ENCODE assay signal across 10 cellular contexts in genomic region chr1:16639091-16640031, GRCh38. TPM values are rescaled to one million over a fixed set of nuclear protein-coding genes. Genes with fewer than 3 reads are reported as not detected.
A peak's percentile ranks its signal among the peaks of the same experiment; 100 is the strongest.
DNase-seq lines count a peak whose midpoint lies in the region; ATAC-seq, FAIRE-seq and TF ChIP-seq lines count a peak whose summit lies in the region.
"Not testable (repeated sequence)": the region's sequence is repeated elsewhere in the genome, so short reads cannot be mapped to it uniquely, and the experiment has no call there.
"Had no signal": no experiment of that assay in that cellular context is flagged by ENCODE, and none has a peak within 500 bp of the region (broad histone marks: within the 10 kb centered on the region; RNA-seq: fewer than 3 reads in every experiment).

No MANE protein-coding gene starts in this region.

- not testable (repeated sequence) for H3K4me1 Mint-ChIP-seq in activated CD4-positive, alpha-beta T cell treated with anti-CD3 and anti-CD28 coated beads, Interleukin-2, amount 10 ng/mL, durations not matched to agents 7 days and 5 days; natural killer cell treated with Interleukin-12 subunit alpha and Interleukin-12 subunit beta and Interleukin-15 and Interleukin-18, amount 100 ng/mL, for 72 hours (ENCODE audit: low read depth in 2 of 2)

- H3K4me1 ChIP-seq in kidney (ENCODE audit: control insufficient read depth in 1 of 2, insufficient read depth in 1 of 2, low read depth in 1 of 2, low read length in 2 of 2) (peaks cover 13 to 18% of the 10 kb centered on the region in 2 donors), skeletal muscle tissue (ENCODE audit: control insufficient read depth in 3 of 3, insufficient read depth in 3 of 3, low read length in 3 of 3) (peaks cover 56 to 60% (median 56%) of the 10 kb centered on the region in 3 donors)

- intact Hi-C loops in kidney (cut with DNase I) = not testable (repeated sequence)

- H3K27me3 ChIP-seq in skeletal muscle tissue (ENCODE audit: control insufficient read depth in 3 of 3, insufficient read depth in 3 of 3, low read length in 3 of 3) = not testable (repeated sequence)

- POLR2A ChIA-PET in activated CD4-positive, alpha-beta T cell treated with anti-CD3 and anti-CD28 coated beads, Interleukin-2, amount 10 ng/mL, durations not matched to agents 7 days and 5 days (lab: Charles Lee) = not testable (repeated sequence)

- not testable (repeated sequence) for ATAC-seq in natural killer cell treated with Interleukin-12 subunit alpha and Interleukin-12 subunit beta and Interleukin-15 and Interleukin-18, amount 100 ng/mL, for 72 hours

- H3K27ac ChIP-seq in kidney (ENCODE audit: low read depth in 2 of 2, low read length in 2 of 2) = not testable (repeated sequence)
- H3K27ac ChIP-seq in skeletal muscle tissue (ENCODE audit: low read depth, low read length) = peak overlapping the region; percentile 96

- DNase-seq in NCI-H2107 treated with DMSO at 0.1 percent for 48 hours (lab: John Stamatoyannopoulos, UW; ENCODE audit: unreplicated experiment) = peak; percentile 91
- peak; percentile 9 for DNase-seq in activated CD4-positive, alpha-beta T cell treated with anti-CD3 and anti-CD28 coated beads, Interleukin-2, amount 10 ng/mL, durations not matched to agents 7 days and 5 days
- peak; percentile 1 for DNase-seq in activated naive CD4-positive, alpha-beta T cell treated with Interleukin-2 at 50 U/mL for 16 hours
- peak; percentile 1 for DNase-seq in effector CD4-positive, alpha-beta T cell
- DNase-seq in kidney = peak; percentile 75
- DNase-seq in natural killer cell treated with Interleukin-12 subunit alpha and Interleukin-12 subunit beta and Interleukin-15 and Interleukin-18, amount 100 ng/mL, for 72 hours (ENCODE audit: low spot score) = peak; percentile 54

- H3K27me3 Mint-ChIP-seq in activated CD4-positive, alpha-beta T cell treated with anti-CD3 and anti-CD28 coated beads, Interleukin-2, amount 10 ng/mL, durations not matched to agents 7 days and 5 days; natural killer cell treated with Interleukin-12 subunit alpha and Interleukin-12 subunit beta and Interleukin-15 and Interleukin-18, amount 100 ng/mL, for 72 hours: not testable (repeated sequence)

- H3K36me3 Mint-ChIP-seq in activated CD4-positive, alpha-beta T cell treated with anti-CD3 and anti-CD28 coated beads, Interleukin-2, amount 10 ng/mL, durations not matched to agents 7 days and 5 days (ENCODE audit: low read depth); natural killer cell treated with Interleukin-12 subunit alpha and Interleukin-12 subunit beta and Interleukin-15 and Interleukin-18, amount 100 ng/mL, for 72 hours: not testable (repeated sequence)

- CTCF ChIA-PET in activated CD4-positive, alpha-beta T cell treated with anti-CD3 and anti-CD28 coated beads, Interleukin-2, amount 10 ng/mL, durations not matched to agents 7 days and 5 days (lab: Charles Lee) = interaction anchor here (1.6 to 2.2 kb wide), 2 partner anchors 9 to 14 kb away, joined by 5 to 6 read pairs; no protein-coding TSS in a partner anchor

- TF ChIP-seq CTCF in kidney (IDR thresholded peaks at IDR 0.05; ENCODE audit: borderline replicate concordance, extremely low read depth, insufficient read depth) = not testable (repeated sequence)

- not testable (repeated sequence) for H3K36me3 ChIP-seq in kidney (ENCODE audit: control insufficient read depth in 1 of 2, insufficient read depth in 2 of 2, low read length in 2 of 2)
- peaks cover 0 to 21% (median 13%) of the 10 kb centered on the region in 3 donors for H3K36me3 ChIP-seq in skeletal muscle tissue (ENCODE audit: control insufficient read depth in 3 of 3, insufficient read depth in 3 of 3, low read length in 3 of 3)

- not testable (repeated sequence) for H3K4me3 ChIP-seq in kidney (ENCODE audit: low read length in 2 of 2)
- peak overlapping the region; percentile 41 to 60 (median 48) for H3K4me3 ChIP-seq in skeletal muscle tissue (ENCODE audit: low read length in 3 of 3)

- H3K27ac Mint-ChIP-seq in activated CD4-positive, alpha-beta T cell treated with anti-CD3 and anti-CD28 coated beads, Interleukin-2, amount 10 ng/mL, durations not matched to agents 7 days and 5 days; natural killer cell treated with Interleukin-12 subunit alpha and Interleukin-12 subunit beta and Interleukin-15 and Interleukin-18, amount 100 ng/mL, for 72 hours: not testable (repeated sequence)

- H3K9ac ChIP-seq in kidney (ENCODE audit: low read length in 2 of 2) = not testable (repeated sequence)
- H3K9ac ChIP-seq in skeletal muscle tissue (ENCODE audit: low read depth in 1 of 3, low read length in 3 of 3) = peak overlapping the region; percentile 68 to 83 (median 68)

- H3K9me3 Mint-ChIP-seq in activated CD4-positive, alpha-beta T cell treated with anti-CD3 and anti-CD28 coated beads, Interleukin-2, amount 10 ng/mL, durations not matched to agents 7 days and 5 days; natural killer cell treated with Interleukin-12 subunit alpha and Interleukin-12 subunit beta and Interleukin-15 and Interleukin-18, amount 100 ng/mL, for 72 hours: not testable (repeated sequence)

- FAIRE-seq in kidney (lab: Jason Lieb, UNC) = not testable (repeated sequence)

- H3K9me3 ChIP-seq in kidney (ENCODE audit: control insufficient read depth in 1 of 2, low read length in 2 of 2); skeletal muscle tissue (ENCODE audit: control insufficient read depth in 3 of 3, low read length in 3 of 3): not testable (repeated sequence)

- H3K4me3 Mint-ChIP-seq in activated CD4-positive, alpha-beta T cell treated with anti-CD3 and anti-CD28 coated beads, Interleukin-2, amount 10 ng/mL, durations not matched to agents 7 days and 5 days; natural killer cell treated with Interleukin-12 subunit alpha and Interleukin-12 subunit beta and Interleukin-15 and Interleukin-18, amount 100 ng/mL, for 72 hours: not testable (repeated sequence)

RNA-seq across cellular contexts. Expression of gene NBPF1, which starts 26.0 kb away (rescaled TPM):
- 1 to 10 TPM; 6.7 to 7.7 TPM for total RNA-seq in activated CD4-positive, alpha-beta T cell treated with anti-CD3 and anti-CD28 coated beads, Interleukin-2, amount 10 ng/mL, durations not matched to agents 7 days and 5 days
- total RNA-seq in kidney = 56.3 TPM
- 8.0 TPM for polyA plus RNA-seq in kidney (ENCODE audit: insufficient read depth, low read depth, low replicate concordance)
- total RNA-seq in natural killer cell treated with Interleukin-12 subunit alpha and Interleukin-12 subunit beta and Interleukin-15 and Interleukin-18, amount 100 ng/mL, for 72 hours = 10 to 100 TPM in 1 of 2 donors, 1 to 10 TPM in 1; 6.3 to 10.0 TPM
- 69.4 TPM for total RNA-seq in skeletal muscle tissue

RNA-seq across cellular contexts. Expression of gene RNU1-3, which starts 27.4 kb away (rescaled TPM):
- total RNA-seq in activated CD4-positive, alpha-beta T cell treated with anti-CD3 and anti-CD28 coated beads, Interleukin-2, amount 10 ng/mL, durations not matched to agents 7 days and 5 days = 1,000 to 10,000 TPM; 2,316 to 2,477 TPM
- total RNA-seq in kidney = 8,605 TPM
- 26.8 TPM for polyA plus RNA-seq in kidney (ENCODE audit: insufficient read depth, low read depth, low replicate concordance)
- total RNA-seq in natural killer cell treated with Interleukin-12 subunit alpha and Interleukin-12 subunit beta and Interleukin-15 and Interleukin-18, amount 100 ng/mL, for 72 hours = 1,000 to 10,000 TPM; 1,591 to 3,879 TPM
- under 0.01 TPM for total RNA-seq in skeletal muscle tissue
- polyA plus RNA-seq: adipose tissue, foreskin keratinocyte, thymus had no signal

Comparison
In these comparisons a context has a peak if more than half of its experiments do, and no peak if none do; other contexts are left out.
1. DNase-seq: peak in every context shown above with its lines; median percentile 91 in NCI-H2107 treated with DMSO at 0.1 percent for 48 hours; 75 in kidney; 54 in natural killer cell treated with Interleukin-12 subunit alpha and Interleukin-12 subunit beta and Interleukin-15 and Interleukin-18, amount 100 ng/mL, for 72 hours; 9 in activated CD4-positive, alpha-beta T cell treated with anti-CD3 and anti-CD28 coated beads, Interleukin-2, amount 10 ng/mL, durations not matched to agents 7 days and 5 days; 1 in activated naive CD4-positive, alpha-beta T cell treated with Interleukin-2 at 50 U/mL for 16 hours; 1 in effector CD4-positive, alpha-beta T cell.
2. RNA of gene RNU1-3, which starts 27.4 kb away (total RNA-seq): 8,605 TPM in kidney (single experiment), 1,591 to 3,879 TPM in natural killer cell treated with Interleukin-12 subunit alpha and Interleukin-12 subunit beta and Interleukin-15 and Interleukin-18, amount 100 ng/mL, for 72 hours and 2,316 to 2,477 TPM in activated CD4-positive, alpha-beta T cell treated with anti-CD3 and anti-CD28 coated beads, Interleukin-2, amount 10 ng/mL, durations not matched to agents 7 days and 5 days; under 0.01 TPM in skeletal muscle tissue (single experiment); every median in the first group is over 1,000 times any median in the second.